ENCODE assay signal across 13 cellular contexts in genomic region chr12:56336361-56337167, GRCh38. TPM values are rescaled to one million over a fixed set of nuclear protein-coding genes. Genes with fewer than 3 reads are reported as not detected.
A peak's percentile ranks its signal among the peaks of the same experiment; 100 is the strongest.
DNase-seq lines count a peak whose midpoint lies in the region; ATAC-seq, FAIRE-seq and TF ChIP-seq lines count a peak whose summit lies in the region.
"Had no signal": no experiment of that assay in that cellular context is flagged by ENCODE, and none has a peak within 500 bp of the region (broad histone marks: within the 10 kb centered on the region; RNA-seq: fewer than 3 reads in every experiment).

No MANE protein-coding gene starts in this region.

- H3K27ac ChIP-seq in CD4-positive, alpha-beta T cell (ENCODE audit: low read depth, low read length) = no peak overlapping the region

- peak overlapping the region; percentile 27 for H3K4me3 Mint-ChIP-seq in CD4-positive, alpha-beta T cell
- peak overlapping the region in 2 of 5 donors; percentile 7 to 32 for H3K4me3 Mint-ChIP-seq in immature natural killer cell
- H3K4me3 Mint-ChIP-seq in endothelial cell (ENCODE audit: unreplicated experiment) = no peak overlapping the region

- H3K36me3 Mint-ChIP-seq in CD4-positive, alpha-beta T cell (ENCODE audit: low read depth) = peaks cover 40% of the 10 kb centered on the region
- H3K36me3 Mint-ChIP-seq in immature natural killer cell = no peaks in the 10 kb centered on the region
- H3K36me3 Mint-ChIP-seq in endothelial cell (ENCODE audit: low read depth, unreplicated experiment) = no peaks in the 10 kb centered on the region

- peak overlapping the region; percentile 93 for H3K27ac Mint-ChIP-seq in CD4-positive, alpha-beta T cell
- H3K27ac Mint-ChIP-seq in immature natural killer cell (peak overlapping the region in 4 of 6 donors; percentile 5 to 63 (median 18)), endothelial cell (ENCODE audit: unreplicated experiment) (no peak overlapping the region)

- peak; percentile 51 for TF ChIP-seq POLR2A in GM19193 (IDR thresholded peaks at IDR 0.05; ENCODE audit: extremely low read depth, insufficient read depth, insufficient read length)

- TF ChIP-seq CTCF in CD4-positive, alpha-beta T cell (IDR thresholded peaks at IDR 0.05) = no peak
- no peak for TF ChIP-seq CTCF in endothelial cell (IDR thresholded peaks at IDR 0.05; ENCODE audit: unreplicated experiment)

- peaks cover 72% of the 10 kb centered on the region for H3K4me1 Mint-ChIP-seq in CD4-positive, alpha-beta T cell (ENCODE audit: low read depth)
- peaks cover 25 to 40% of the 10 kb centered on the region in 2 donors for H3K4me1 Mint-ChIP-seq in immature natural killer cell
- peaks cover 34% of the 10 kb centered on the region for H3K4me1 Mint-ChIP-seq in endothelial cell (ENCODE audit: unreplicated experiment)

- POLR2A ChIA-PET in CD4-positive, alpha-beta T cell (lab: Charles Lee) = interaction anchor here (2.3 to 5.2 kb wide), 3 partner anchors 22 to 127 kb away, joined by 18 to 150 read pairs (median 64); partner anchors contain the start of gene STAT2

- ATAC-seq in CD4-positive, alpha-beta T cell (ENCODE audit: poor library complexity) = no peak

- intact Hi-C loops in CD4-positive, alpha-beta T cell (cut with DNase I, micrococcal nuclease) = no loop called here

- CTCF ChIA-PET in CD4-positive, alpha-beta T cell (lab: Charles Lee) = interaction anchor here (0.7 to 1.6 kb wide), 4 partner anchors 10 to 690 kb away, joined by 3 to 4 read pairs (median 3); no protein-coding TSS in a partner anchor

- FAIRE-seq in frontal cortex (lab: Jason Lieb, UNC) = no peak

- no peaks in the 10 kb centered on the region for H3K9me3 Mint-ChIP-seq in CD4-positive, alpha-beta T cell
- H3K9me3 Mint-ChIP-seq in immature natural killer cell (no peaks in the 10 kb centered on the region), endothelial cell (ENCODE audit: unreplicated experiment) (no peaks in the 10 kb centered on the region)

- no peaks in the 10 kb centered on the region for H3K9me3 ChIP-seq in CD4-positive, alpha-beta T cell (ENCODE audit: control insufficient read depth, low read length)

- H3K27me3 ChIP-seq in CD4-positive, alpha-beta T cell (ENCODE audit: control insufficient read depth, insufficient read depth, low read length) = no peaks in the 10 kb centered on the region

- no peak for DNase-seq in CD4-positive, alpha-beta T cell
- DNase-seq in SKM-1 (lab: John Stamatoyannopoulos, UW; ENCODE audit: unreplicated experiment) (peak; percentile 65), immature natural killer cell (no peak), endothelial cell (ENCODE audit: low spot score) (no peak), NCI-H2227 (lab: John Stamatoyannopoulos, UW; ENCODE audit: unreplicated experiment) (no peak), DMS79 treated with DMSO at 0.1 percent for 48 hours (lab: John Stamatoyannopoulos, UW) (no peak), frontal cortex (ENCODE audit: low spot score in 2 of 2) (no peak)
- DNase-seq: activated T-cell treated with anti-CD3 and anti-CD28 coated beads, Interleukin-2, amount 50 U/mL, for 1 hour; cerebellar nuclear complex; NCI-H510A; stimulated activated CD4-positive, alpha-beta T cell treated with anti-CD3 and anti-CD28 coated beads, Interleukin-1b, Interleukin-23, amount 100 ng/mL, for 48 hours had no signal

- no peaks in the 10 kb centered on the region for H3K27me3 Mint-ChIP-seq in CD4-positive, alpha-beta T cell
- H3K27me3 Mint-ChIP-seq in immature natural killer cell (ENCODE audit: low read depth in 3 of 3) (peaks cover 14 to 16% (median 16%) of the 10 kb centered on the region in 3 donors), endothelial cell (ENCODE audit: unreplicated experiment) (peaks cover 12% of the 10 kb centered on the region)

RNA-seq across cellular contexts. Expression of gene IL23A, which starts 2.1 kb away (rescaled TPM):
- total RNA-seq in CD4-positive, alpha-beta T cell = 10 to 100 TPM; 25.2 to 27.5 TPM
- 1 to 10 TPM in 1 of 3 donors, under 1 TPM in 2; 0.21 to 1.5 (median 0.40) TPM for polyA plus RNA-seq in immature natural killer cell
- total RNA-seq in endothelial cell (ENCODE audit: unreplicated experiment) (0.80 TPM), frontal cortex (not detected)

RNA-seq across cellular contexts. Expression of gene PAN2, which starts 2.8 kb away (rescaled TPM):
- 100 to 1,000 TPM; 104 to 107 TPM for total RNA-seq in CD4-positive, alpha-beta T cell
- polyA plus RNA-seq in immature natural killer cell = 1 to 10 TPM; 4.6 to 9.4 (median 8.7) TPM
- total RNA-seq in endothelial cell (ENCODE audit: unreplicated experiment) = 55.7 TPM
- 24.5 TPM for total RNA-seq in frontal cortex

RNA-seq across cellular contexts. Expression of gene CNPY2, which starts 20.8 kb away (rescaled TPM):
- total RNA-seq in CD4-positive, alpha-beta T cell = 10 to 100 TPM; 30.5 to 33.4 TPM
- 100 to 1,000 TPM; 201 to 232 (median 228) TPM for polyA plus RNA-seq in immature natural killer cell
- total RNA-seq in endothelial cell (ENCODE audit: unreplicated experiment) (203 TPM), frontal cortex (42.8 TPM)

RNA-seq across cellular contexts. Expression of gene STAT2, which starts 23.3 kb away (rescaled TPM):
- total RNA-seq in CD4-positive, alpha-beta T cell = 100 to 1,000 TPM; 114 to 125 TPM
- 10 to 100 TPM; 49.5 to 78.1 (median 61.4) TPM for polyA plus RNA-seq in immature natural killer cell
- total RNA-seq in endothelial cell (ENCODE audit: unreplicated experiment) = 97.3 TPM
- 75.0 TPM for total RNA-seq in frontal cortex

RNA-seq across cellular contexts. Expression of gene APOF, which starts 26.1 kb away (rescaled TPM):
- not detected for total RNA-seq in CD4-positive, alpha-beta T cell
- polyA plus RNA-seq in immature natural killer cell = not detected
- not detected for total RNA-seq in endothelial cell (ENCODE audit: unreplicated experiment)
- not detected for total RNA-seq in frontal cortex
- total RNA-seq: omental fat pad had no signal

Comparison
In these comparisons a context has a peak if more than half of its experiments do, and no peak if none do; other contexts are left out.
1. RNA of gene IL23A, which starts 2.1 kb away (total RNA-seq): 25.2 to 27.5 TPM in CD4-positive, alpha-beta T cell; 0.80 TPM in endothelial cell (single experiment) and not detected in frontal cortex (single experiment); every median in the first group is over 10 times any median in the second.